31 cellular contexts compared by ENCODE assay signal in genomic region chr18:37499913-37500312, GRCh38.
"Had no signal": no experiment of that assay in that cellular context is flagged by ENCODE, and none has a peak within 500 bp of the region (broad histone marks: within the 10 kb centered on the region; RNA-seq: fewer than 3 reads in every experiment).

No MANE protein-coding gene starts in this region.

- H3K36me3 Mint-ChIP-seq: activated CD4-positive, alpha-beta memory T cell treated with anti-CD3 and anti-CD28 coated beads for 36 hours; activated naive CD4-positive, alpha-beta T cell treated with anti-CD3 and anti-CD28 coated beads, Interleukin-2, amount 10 ng/mL, durations not matched to agents 7 days and 5 days; activated naive CD4-positive, alpha-beta T cell treated with anti-CD3 and anti-CD28 coated beads, Interleukin-2, amount 50 U/mL, for 24 hours; activated naive CD8-positive, alpha-beta T cell; activated naive CD8-positive, alpha-beta T cell treated with anti-CD3 and anti-CD28 coated beads, Interleukin-2, amount 10 ng/mL, durations not matched to agents 7 days and 5 days had no signal

- H3K27ac Mint-ChIP-seq: activated B cell treated with CpG ODN at 0.5 μM for 24 hours; activated CD4-positive, alpha-beta memory T cell treated with anti-CD3 and anti-CD28 coated beads for 36 hours; activated CD4-positive, alpha-beta T cell treated with anti-CD3 and anti-CD28 coated beads, Interleukin-2, amount 10 ng/mL, durations not matched to agents 24 days and 14 days; activated CD8-positive, alpha-beta T cell treated with anti-CD3 and anti-CD28 coated beads for 36 hours; activated naive CD4-positive, alpha-beta T cell treated with anti-CD3 and anti-CD28 coated beads, Interleukin-2, amount 10 ng/mL, durations not matched to agents 7 days and 5 days; activated naive CD4-positive, alpha-beta T cell treated with anti-CD3 and anti-CD28 coated beads, Interleukin-2, amount 50 U/mL, for 24 hours; activated naive CD8-positive, alpha-beta T cell; activated naive CD8-positive, alpha-beta T cell treated with anti-CD3 and anti-CD28 coated beads, Interleukin-2, amount 10 ng/mL, durations not matched to agents 7 days and 5 days; activated naive CD8-positive, alpha-beta T cell treated with anti-CD3 and anti-CD28 coated beads, Interleukin-2, amount 50 U/mL, for 24 hours; activated T-cell treated with anti-CD3 and anti-CD28 coated beads, Interleukin-2, amount 50 U/mL, for 24 hours; activated T-helper 2 cell treated with anti-CD3 and anti-CD28 coated beads, Interferon-gamma antibody, Interleukin-2, Interleukin-4, amounts not matched to agents 10 μg/mL and 5 μg/mL and 100 μg/mL, durations not matched to agents 14 hours and 24 hours and 36 hours; T-helper 1 cell treated with Interleukin-12 subunit alpha and Interleukin-12 subunit beta and Interleukin-4 antibody, amounts not matched to agents 30 μg/mL and 1 μg/mL, for 36 hours; T-helper 2 cell treated with Interferon-gamma antibody and Interleukin-4, amounts not matched to agents 5 μg/mL and 100 μg/mL, for 36 hours had no signal

- H3K36me3 ChIP-seq: ascending aorta, colonic mucosa had no signal

- H3K4me1 Mint-ChIP-seq: activated B cell treated with CpG ODN at 0.5 μM for 24 hours; activated CD4-positive, alpha-beta T cell treated with anti-CD3 and anti-CD28 coated beads, Interleukin-2, amount 10 ng/mL, durations not matched to agents 24 days and 14 days; activated naive CD4-positive, alpha-beta T cell treated with anti-CD3 and anti-CD28 coated beads, Interleukin-2, amount 10 ng/mL, durations not matched to agents 7 days and 5 days; activated naive CD4-positive, alpha-beta T cell treated with anti-CD3 and anti-CD28 coated beads, Interleukin-2, amount 50 U/mL, for 24 hours; activated naive CD8-positive, alpha-beta T cell treated with anti-CD3 and anti-CD28 coated beads, Interleukin-2, amount 50 U/mL, for 24 hours had no signal

- H3K27me3 ChIP-seq: ascending aorta, colonic mucosa had no signal

- H3K4me3 ChIP-seq: ascending aorta, colonic mucosa had no signal

- DNase-seq: activated B cell treated with CpG ODN at 0.5 μM for 24 hours; activated CD4-positive, alpha-beta memory T cell treated with anti-CD3 and anti-CD28 coated beads for 36 hours; activated CD4-positive, alpha-beta T cell treated with anti-CD3 and anti-CD28 coated beads for 4 hours; activated CD4-positive, alpha-beta T cell treated with anti-CD3 and anti-CD28 coated beads, Interleukin-2, amount 10 ng/mL, durations not matched to agents 24 days and 14 days; activated CD4-positive, alpha-beta T cell treated with anti-CD3 and anti-CD28 coated beads, Interleukin-2, amount 50 U/mL, for 1 hour; activated CD4-positive, alpha-beta T cell treated with anti-CD3 and anti-CD28 coated beads, Interleukin-2, amount 50 U/mL, for 4 hours; activated CD4-positive, CD25-positive, alpha-beta regulatory T cell treated with anti-CD3 and anti-CD28 coated beads, Interleukin-2, amount 50 U/mL, for 72 hours; activated CD8-positive, alpha-beta memory T cell treated with anti-CD3 and anti-CD28 coated beads, Interleukin-2, amount 50 U/mL, for 48 hours; activated CD8-positive, alpha-beta T cell treated with anti-CD3 and anti-CD28 coated beads for 36 hours; activated effector memory CD4-positive, alpha-beta T cell treated with Interleukin-2 at 50 U/mL for 16 hours; activated gamma-delta T cell; activated naive CD4-positive, alpha-beta T cell treated with anti-CD3 and anti-CD28 coated beads, Interleukin-2, amount 10 ng/mL, durations not matched to agents 7 days and 5 days; activated naive CD4-positive, alpha-beta T cell treated with Interleukin-2 at 50 U/mL for 16 hours; activated naive CD8-positive, alpha-beta T cell treated with anti-CD3 and anti-CD28 coated beads, Interleukin-2, amount 10 ng/mL, durations not matched to agents 7 days and 5 days; activated naive CD8-positive, alpha-beta T cell treated with anti-CD3 and anti-CD28 coated beads, Interleukin-2, amount 50 U/mL, for 24 hours; activated T-cell treated with anti-CD3 and anti-CD28 coated beads, Interleukin-2, amount 50 U/mL, for 24 hours; activated T-cell treated with anti-CD3 and anti-CD28 coated beads, Interleukin-2, amount 50 U/mL, for 48 hours; amygdala; central memory CD4-positive, alpha-beta T cell; colonic mucosa; T-helper 2 cell; T-helper 9 cell had no signal

- ATAC-seq: activated CD8-positive, alpha-beta T cell treated with anti-CD3 and anti-CD28 coated beads for 36 hours; activated naive CD8-positive, alpha-beta T cell treated with anti-CD3 and anti-CD28 coated beads, Interleukin-2, amount 50 U/mL, for 24 hours had no signal

- H3K9me3 ChIP-seq: ascending aorta, colonic mucosa had no signal

- H3K27me3 Mint-ChIP-seq: activated CD4-positive, alpha-beta T cell treated with anti-CD3 and anti-CD28 coated beads, Interleukin-2, amount 10 ng/mL, durations not matched to agents 24 days and 14 days had no signal

- H3K27ac ChIP-seq: ascending aorta, colonic mucosa, VCaP had no signal

- FAIRE-seq: TTC549 had no signal

- H3K4me3 Mint-ChIP-seq: activated B cell treated with CpG ODN at 0.5 μM for 24 hours; activated CD4-positive, alpha-beta memory T cell treated with anti-CD3 and anti-CD28 coated beads for 36 hours; activated CD4-positive, alpha-beta T cell treated with anti-CD3 and anti-CD28 coated beads, Interleukin-2, amount 10 ng/mL, durations not matched to agents 24 days and 14 days; activated CD8-positive, alpha-beta T cell treated with anti-CD3 and anti-CD28 coated beads for 36 hours; activated naive CD4-positive, alpha-beta T cell treated with anti-CD3 and anti-CD28 coated beads, Interleukin-2, amount 10 ng/mL, durations not matched to agents 7 days and 5 days; activated naive CD4-positive, alpha-beta T cell treated with anti-CD3 and anti-CD28 coated beads, Interleukin-2, amount 50 U/mL, for 24 hours; activated naive CD8-positive, alpha-beta T cell; activated naive CD8-positive, alpha-beta T cell treated with anti-CD3 and anti-CD28 coated beads, Interleukin-2, amount 10 ng/mL, durations not matched to agents 7 days and 5 days; activated naive CD8-positive, alpha-beta T cell treated with anti-CD3 and anti-CD28 coated beads, Interleukin-2, amount 50 U/mL, for 24 hours; activated T-cell treated with anti-CD3 and anti-CD28 coated beads, Interleukin-2, amount 50 U/mL, for 24 hours; T-helper 1 cell treated with Interleukin-12 subunit alpha and Interleukin-12 subunit beta and Interleukin-4 antibody, amounts not matched to agents 30 μg/mL and 1 μg/mL, for 36 hours; T-helper 2 cell treated with Interferon-gamma antibody and Interleukin-4, amounts not matched to agents 5 μg/mL and 100 μg/mL, for 36 hours had no signal

- H3K9me3 Mint-ChIP-seq: activated B cell treated with CpG ODN at 0.5 μM for 24 hours; activated CD4-positive, alpha-beta memory T cell treated with anti-CD3 and anti-CD28 coated beads for 36 hours; activated CD4-positive, alpha-beta T cell treated with anti-CD3 and anti-CD28 coated beads, Interleukin-2, amount 10 ng/mL, durations not matched to agents 24 days and 14 days; activated CD8-positive, alpha-beta T cell treated with anti-CD3 and anti-CD28 coated beads for 36 hours; activated naive CD4-positive, alpha-beta T cell treated with anti-CD3 and anti-CD28 coated beads, Interleukin-2, amount 10 ng/mL, durations not matched to agents 7 days and 5 days; activated naive CD4-positive, alpha-beta T cell treated with anti-CD3 and anti-CD28 coated beads, Interleukin-2, amount 50 U/mL, for 24 hours; activated naive CD8-positive, alpha-beta T cell treated with anti-CD3 and anti-CD28 coated beads, Interleukin-2, amount 10 ng/mL, durations not matched to agents 7 days and 5 days; activated naive CD8-positive, alpha-beta T cell treated with anti-CD3 and anti-CD28 coated beads, Interleukin-2, amount 50 U/mL, for 24 hours; activated T-cell treated with anti-CD3 and anti-CD28 coated beads, Interleukin-2, amount 50 U/mL, for 24 hours; activated T-helper 2 cell treated with anti-CD3 and anti-CD28 coated beads, Interferon-gamma antibody, Interleukin-2, Interleukin-4, amounts not matched to agents 10 μg/mL and 5 μg/mL and 100 μg/mL, durations not matched to agents 14 hours and 24 hours and 36 hours; brain; T-helper 1 cell treated with Interleukin-12 subunit alpha and Interleukin-12 subunit beta and Interleukin-4 antibody, amounts not matched to agents 30 μg/mL and 1 μg/mL, for 36 hours; T-helper 2 cell treated with Interferon-gamma antibody and Interleukin-4, amounts not matched to agents 5 μg/mL and 100 μg/mL, for 36 hours had no signal

- H3K4me1 ChIP-seq: ascending aorta, colonic mucosa had no signal
